ENCODE assay signal across 8 cellular contexts in the genomic region with DNA sequence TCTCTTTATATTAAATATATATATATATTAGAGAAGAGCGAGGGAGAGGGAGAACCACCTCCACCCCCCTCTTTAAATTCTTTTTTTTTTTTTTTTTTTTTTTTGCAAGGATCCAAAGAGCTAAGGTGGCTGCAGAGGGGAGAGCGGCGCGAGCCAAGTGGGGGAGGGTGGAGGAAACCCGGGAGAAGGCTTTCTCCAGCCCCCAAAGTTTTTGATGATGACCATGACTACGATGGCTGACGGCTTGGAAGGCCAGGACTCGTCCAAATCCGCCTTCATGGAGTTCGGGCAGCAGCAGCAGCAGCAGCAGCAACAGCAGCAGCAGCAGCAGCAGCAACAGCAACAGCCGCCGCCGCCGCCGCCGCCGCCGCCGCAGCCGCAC. TPM values are rescaled to one million over a fixed set of nuclear protein-coding genes. Genes with fewer than 3 reads are reported as not detected.
DNase-seq lines count a peak whose midpoint lies in the region; ATAC-seq and TF ChIP-seq lines count a peak whose summit lies in the region.

No MANE protein-coding gene starts in this region.

- no peaks in the 10 kb centered on the region for H3K9me2 ChIP-seq in OCI-LY7 (ENCODE audit: insufficient read depth, low read length)

- no peak overlapping the region for H3K27ac Mint-ChIP-seq in CD4-positive, CD25-positive, alpha-beta regulatory T cell
- H3K27ac Mint-ChIP-seq in HFFc6 = no peak overlapping the region
- H3K27ac Mint-ChIP-seq in central memory CD8-positive, alpha-beta T cell (ENCODE audit: low read depth) = no peak overlapping the region
- no peak overlapping the region for H3K27ac Mint-ChIP-seq in nephron progenitor cell

- peaks cover 94% of the 10 kb centered on the region for H3K27me3 Mint-ChIP-seq in CD4-positive, CD25-positive, alpha-beta regulatory T cell
- H3K27me3 Mint-ChIP-seq in HFFc6 (ENCODE audit: insufficient read depth) (peaks cover 50% of the 10 kb centered on the region), nephron progenitor cell (ENCODE audit: low read depth, poor library complexity) (peaks cover 100% of the 10 kb centered on the region)
- peaks cover 92% of the 10 kb centered on the region for H3K27me3 Mint-ChIP-seq in central memory CD8-positive, alpha-beta T cell

- CTCF ChIA-PET in OCI-LY7 (lab: Charles Lee; ENCODE audit: unreplicated experiment) = no interaction called here

- intact Hi-C loops in OCI-LY7 (cut with micrococcal nuclease; ENCODE audit: unreplicated experiment) = no loop called here

- TF ChIP-seq CTCF in HFFc6 (IDR thresholded peaks at IDR 0.05) (no peak), nephron progenitor cell (IDR thresholded peaks at IDR 0.05) (no peak), OCI-LY7 (conservative IDR thresholded peaks at IDR 0.05; ENCODE audit: low read length) (no peak)

- peak overlapping the region in 3 of 4 donors; percentile 74 to 78 (median 75) for H3K4me3 Mint-ChIP-seq in CD4-positive, CD25-positive, alpha-beta regulatory T cell
- H3K4me3 Mint-ChIP-seq in HFFc6 = peak overlapping the region; percentile 42; the same call in 1 of the 2 replicates
- H3K4me3 Mint-ChIP-seq in central memory CD8-positive, alpha-beta T cell = peak overlapping the region; percentile 74
- H3K4me3 Mint-ChIP-seq in nephron progenitor cell = peak overlapping the region; percentile 80

- no peaks in the 10 kb centered on the region for H3K79me2 ChIP-seq in OCI-LY7 (ENCODE audit: insufficient read depth, low read depth, low read length)

- no peaks in the 10 kb centered on the region for H4K20me1 ChIP-seq in OCI-LY7 (ENCODE audit: insufficient read depth, low read length)

- H2AFZ ChIP-seq in OCI-LY7 (ENCODE audit: low read length) = no peak overlapping the region

- peaks cover 26% of the 10 kb centered on the region for H3K4me1 ChIP-seq in CD4-positive, CD25-positive, alpha-beta regulatory T cell (ENCODE audit: control insufficient read depth, insufficient read depth, low read length, poor library complexity, severe bottlenecking)
- H3K4me1 ChIP-seq in OCI-LY7 (ENCODE audit: insufficient read depth, low read length, poor library complexity, severe bottlenecking) = no peaks in the 10 kb centered on the region

- POLR2A ChIA-PET in OCI-LY7 (lab: Charles Lee) = no interaction called here

- H3K9me3 Mint-ChIP-seq in CD4-positive, CD25-positive, alpha-beta regulatory T cell = peaks cover 0 to 9% (median 0%) of the 10 kb centered on the region in 7 donors
- H3K9me3 Mint-ChIP-seq in HFFc6 (no peaks in the 10 kb centered on the region), nephron progenitor cell (peaks cover 4% of the 10 kb centered on the region)
- no peaks in the 10 kb centered on the region for H3K9me3 Mint-ChIP-seq in central memory CD8-positive, alpha-beta T cell

- peak in 1 of 3 donors; percentile 31 for DNase-seq in CD4-positive, CD25-positive, alpha-beta regulatory T cell
- no peak for DNase-seq in HFFc6
- no peak for DNase-seq in central memory CD8-positive, alpha-beta T cell (ENCODE audit: low spot score in 2 of 2)
- DNase-seq in nephron progenitor cell = no peak
- no peak for DNase-seq in OCI-LY7 (ENCODE audit: low spot score)
- DNase-seq in ureter (ENCODE audit: low spot score) = no peak
- DNase-seq in erythroblast (lab: John Stamatoyannopoulos, UW) = no peak
- no peak for DNase-seq in OCI-M2 (lab: John Stamatoyannopoulos, UW; ENCODE audit: unreplicated experiment)

- H3K4me3 ChIP-seq in CD4-positive, CD25-positive, alpha-beta regulatory T cell (ENCODE audit: low read depth, low read length) = no peak overlapping the region
- H3K4me3 ChIP-seq in OCI-LY7 (ENCODE audit: low read depth, low read length, poor library complexity, severe bottlenecking) = no peak overlapping the region

- no peaks in the 10 kb centered on the region for H3K9me3 ChIP-seq in CD4-positive, CD25-positive, alpha-beta regulatory T cell (ENCODE audit: control insufficient read depth in 2 of 2, low read length in 2 of 2)
- no peaks in the 10 kb centered on the region for H3K9me3 ChIP-seq in OCI-LY7 (ENCODE audit: low read length)

- no peaks in the 10 kb centered on the region for H3K36me3 Mint-ChIP-seq in CD4-positive, CD25-positive, alpha-beta regulatory T cell
- H3K36me3 Mint-ChIP-seq in HFFc6 (ENCODE audit: low read depth) (no peaks in the 10 kb centered on the region; the same call in 1 of the 2 replicates), nephron progenitor cell (ENCODE audit: low read depth) (no peaks in the 10 kb centered on the region)
- peaks cover 7% of the 10 kb centered on the region for H3K36me3 Mint-ChIP-seq in central memory CD8-positive, alpha-beta T cell (ENCODE audit: insufficient read depth)

- no peak overlapping the region for H3K27ac ChIP-seq in CD4-positive, CD25-positive, alpha-beta regulatory T cell (ENCODE audit: insufficient read depth, low read length, poor library complexity, severe bottlenecking)
- no peak overlapping the region for H3K27ac ChIP-seq in OCI-LY7 (ENCODE audit: low read depth, low read length, poor library complexity, severe bottlenecking)

- ATAC-seq in CD4-positive, CD25-positive, alpha-beta regulatory T cell (ENCODE audit: low read depth in 2 of 2) = no peak
- ATAC-seq in central memory CD8-positive, alpha-beta T cell (replicated peaks; ENCODE audit: extremely low read depth, poor library complexity, severe bottlenecking) = no peak

- H3K4me2 ChIP-seq in OCI-LY7 (ENCODE audit: low read length) = no peak overlapping the region

- no peak for TF ChIP-seq POLR2A in erythroblast (IDR thresholded peaks at IDR 0.05; ENCODE audit: low read length)

- H3K4me1 Mint-ChIP-seq in CD4-positive, CD25-positive, alpha-beta regulatory T cell = peaks cover 0 to 33% (median 9%) of the 10 kb centered on the region in 4 donors
- no peaks in the 10 kb centered on the region for H3K4me1 Mint-ChIP-seq in HFFc6 (ENCODE audit: low read depth)
- peaks cover 11% of the 10 kb centered on the region for H3K4me1 Mint-ChIP-seq in central memory CD8-positive, alpha-beta T cell
- peaks cover 14% of the 10 kb centered on the region for H3K4me1 Mint-ChIP-seq in nephron progenitor cell

- no peaks in the 10 kb centered on the region for H3K36me3 ChIP-seq in CD4-positive, CD25-positive, alpha-beta regulatory T cell (ENCODE audit: control insufficient read depth, insufficient read depth, low read length)
- H3K36me3 ChIP-seq in OCI-LY7 (ENCODE audit: insufficient read depth, low read length) = no peaks in the 10 kb centered on the region

- BruUV-seq in OCI-LY7 (replicated peaks; lab: Mats Ljungman, UMichigan) = no TSS peak

- H3K27me3 ChIP-seq in CD4-positive, CD25-positive, alpha-beta regulatory T cell (ENCODE audit: control insufficient read depth, insufficient read depth, low read length) = peaks cover 54% of the 10 kb centered on the region

RNA-seq across cellular contexts. Expression of a gene that starts 0.4 kb away (rescaled TPM):
- not detected for total RNA-seq in CD4-positive, CD25-positive, alpha-beta regulatory T cell
- not detected for polyA plus RNA-seq in CD4-positive, CD25-positive, alpha-beta regulatory T cell
- total RNA-seq in HFFc6 (2021; fragmentation: NEBNext Ultra II Directional; extraction: Animal tissue kit (Norgen Biotek cat#: 25700)) = not detected
- total RNA-seq in OCI-LY7 (2014; rRNA removed; shearing (Covaris generic)) = not detected in 2 replicates
- total RNA-seq in OCI-LY7 (2022) (not detected in 2 replicates), ureter (not detected)

RNA-seq across cellular contexts. Expression of a gene that starts 18.9 kb away (rescaled TPM):
- not detected for total RNA-seq in CD4-positive, CD25-positive, alpha-beta regulatory T cell
- polyA plus RNA-seq in CD4-positive, CD25-positive, alpha-beta regulatory T cell = not detected
- total RNA-seq in HFFc6 (2021; fragmentation: NEBNext Ultra II Directional; extraction: Animal tissue kit (Norgen Biotek cat#: 25700)) = not detected
- total RNA-seq in OCI-LY7 (2014; rRNA removed; shearing (Covaris generic)) = not detected in 2 replicates
- total RNA-seq in OCI-LY7 (2022) = not detected in 2 replicates
- not detected for total RNA-seq in ureter
